Comparison of ENCODE assay signal across 31 cellular contexts in genomic region chr1:154095456-154095855, GRCh38. TPM values are rescaled to one million over a fixed set of nuclear protein-coding genes. Genes with fewer than 3 reads are reported as not detected.
"Had no signal": no experiment of that assay in that cellular context is flagged by ENCODE, and none has a peak within 500 bp of the region (broad histone marks: within the 10 kb centered on the region; RNA-seq: fewer than 3 reads in every experiment).

No MANE protein-coding gene starts in this region.

- H3K27me3 ChIP-seq: colonic mucosa, dorsolateral prefrontal cortex, esophagus muscularis mucosa, esophagus squamous epithelium, gastrocnemius medialis, gastroesophageal sphincter, heart left ventricle, heart right ventricle, hepatocyte had no signal

- H3K27ac ChIP-seq: colonic mucosa, coronary artery, dorsolateral prefrontal cortex, epithelial cell of prostate, esophagus muscularis mucosa, esophagus squamous epithelium, foreskin keratinocyte, gastrocnemius medialis, gastroesophageal sphincter, heart left ventricle, heart right ventricle, hepatocyte had no signal

- H3K27ac Mint-ChIP-seq: dendritic cell treated with granulocyte-macrophage colony-stimulating factor and Interleukin-4, amounts not matched to agents 40 ng/mL and 50 ng/mL, for 4 days; effector memory CD8-positive, alpha-beta T cell; endodermal cell had no signal

- H3K4me1 ChIP-seq: colonic mucosa, esophagus muscularis mucosa, esophagus squamous epithelium, foreskin keratinocyte, gastrocnemius medialis, gastroesophageal sphincter, heart left ventricle, heart right ventricle had no signal

- H3K4me1 Mint-ChIP-seq: endodermal cell had no signal

- H3K9me3 ChIP-seq: colonic mucosa, esophagus muscularis mucosa, esophagus squamous epithelium, gastrocnemius medialis, gastroesophageal sphincter, heart left ventricle, heart right ventricle had no signal

- H3K4me3 ChIP-seq: colonic mucosa, coronary artery, dorsolateral prefrontal cortex, esophagus muscularis mucosa, esophagus squamous epithelium, gastrocnemius medialis, gastroesophageal sphincter, heart left ventricle, heart right ventricle, hepatocyte had no signal

- H2AFZ ChIP-seq: hepatocyte had no signal

- H3K4me2 ChIP-seq: hepatocyte had no signal

- H3K36me3 ChIP-seq: colonic mucosa, esophagus muscularis mucosa, esophagus squamous epithelium, gastrocnemius medialis, gastroesophageal sphincter, heart left ventricle, heart right ventricle had no signal

- H3K79me2 ChIP-seq: hepatocyte had no signal

- H3K4me3 Mint-ChIP-seq: dendritic cell treated with granulocyte-macrophage colony-stimulating factor and Interleukin-4, amounts not matched to agents 40 ng/mL and 50 ng/mL, for 4 days; effector memory CD8-positive, alpha-beta T cell; endodermal cell had no signal

- ATAC-seq: effector memory CD8-positive, alpha-beta T cell; esophagus mucosa; foreskin keratinocyte; gastrocnemius medialis; gastroesophageal sphincter; heart left ventricle; heart right ventricle had no signal

- H3K27me3 Mint-ChIP-seq: dendritic cell treated with granulocyte-macrophage colony-stimulating factor and Interleukin-4, amounts not matched to agents 40 ng/mL and 50 ng/mL, for 4 days; effector memory CD8-positive, alpha-beta T cell had no signal

- H3K9me3 Mint-ChIP-seq: dendritic cell treated with granulocyte-macrophage colony-stimulating factor and Interleukin-4, amounts not matched to agents 40 ng/mL and 50 ng/mL, for 4 days; effector memory CD8-positive, alpha-beta T cell had no signal

- FAIRE-seq: colon, endometrium, endothelial cell of umbilical vein, frontal cortex had no signal

- DNase-seq: colonic mucosa; cortex of kidney; dermis blood vessel endothelial cell; dorsolateral prefrontal cortex; effector CD4-positive, alpha-beta T cell; effector CD8-positive, alpha-beta T cell; effector memory CD4-positive, alpha-beta T cell; effector memory CD8-positive, alpha-beta T cell; endodermal cell; erythroblast; esophagus squamous epithelium; foreskin fibroblast; foreskin keratinocyte; foreskin melanocyte; gastrocnemius medialis; head of caudate nucleus; heart left ventricle; heart right ventricle had no signal

RNA-seq across cellular contexts. Expression of gene NUP210L, which starts 59.4 kb away (rescaled TPM):
- total RNA-seq: epithelial cell of proximal tubule, esophagus muscularis mucosa, foreskin keratinocyte, gastroesophageal sphincter, glomerular endothelial cell had no signal
- polyA plus RNA-seq: foreskin keratinocyte, heart left ventricle, hepatocyte had no signal
